In the genomic region with DNA sequence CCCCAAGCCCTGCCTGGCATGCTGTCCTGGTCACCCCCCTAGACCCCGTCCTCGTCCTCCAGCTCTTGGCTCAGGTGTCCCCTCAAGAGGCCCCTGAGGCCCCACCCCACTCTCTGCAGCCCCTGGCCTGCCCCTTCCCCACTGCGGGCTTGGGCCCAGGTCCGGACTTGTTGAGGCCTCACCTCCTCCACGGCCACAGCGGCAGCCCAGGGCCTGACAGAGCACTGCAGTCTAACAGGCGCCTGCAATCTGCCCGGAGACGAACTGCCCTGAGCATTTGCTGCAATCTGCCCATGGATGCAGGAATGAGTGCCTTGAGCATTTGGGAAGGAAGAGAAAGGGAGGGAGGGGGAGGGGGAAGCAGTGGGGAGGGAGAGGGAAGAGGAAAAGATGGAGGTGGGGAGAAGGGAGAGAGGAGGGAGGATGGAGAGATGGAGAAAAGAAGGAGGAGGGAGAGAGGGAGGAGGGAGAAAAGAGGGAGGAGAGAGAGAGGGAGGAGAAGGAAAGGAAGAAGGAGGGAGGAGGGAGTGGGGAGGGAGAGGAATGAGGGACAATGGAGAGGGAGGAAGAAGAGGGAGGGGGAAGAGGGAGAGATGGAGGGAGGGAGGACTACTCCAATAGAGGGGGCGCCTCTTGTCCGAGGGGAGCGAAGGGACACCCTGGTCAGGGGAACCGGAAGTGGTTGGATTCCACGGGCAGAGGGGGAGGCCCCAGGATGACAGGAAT, we compare ENCODE assay signal across 22 cellular contexts.
DNase-seq lines count a peak whose midpoint lies in the region; ATAC-seq and TF ChIP-seq lines count a peak whose summit lies in the region.
"Had no signal": no experiment of that assay in that cellular context is flagged by ENCODE, and none has a peak within 500 bp of the region (broad histone marks: within the 10 kb centered on the region; RNA-seq: fewer than 3 reads in every experiment).

No MANE protein-coding gene starts in this region.

- H3K4me3 ChIP-seq in HEK293 (ENCODE audit: low read depth, low read length) (no peak overlapping the region), neural progenitor cell (no peak overlapping the region), body of pancreas (no peak overlapping the region)
- H3K4me3 ChIP-seq: A549, BLaER1, HAP-1 had no signal

- intact Hi-C loops in body of pancreas (cut with DNase I), result no loop called here

- H3K27ac ChIP-seq in HEK293 (ENCODE audit: extremely low read depth, low read depth, low read length) (no peak overlapping the region), neural progenitor cell (no peak overlapping the region), body of pancreas (no peak overlapping the region)
- H3K27ac ChIP-seq: A549, BLaER1 had no signal

- H3K9me3 ChIP-seq in HEK293 (ENCODE audit: control insufficient read depth, insufficient read depth, low read depth, low read length), result no peaks in the 10 kb centered on the region
- no peaks in the 10 kb centered on the region for H3K9me3 ChIP-seq in neural progenitor cell (ENCODE audit: low read depth)
- H3K9me3 ChIP-seq in body of pancreas, result no peaks in the 10 kb centered on the region
- H3K9me3 ChIP-seq: A549, BLaER1, HAP-1, SK-N-SH had no signal

- H2AFZ ChIP-seq in neural progenitor cell (replicated peaks), result peak overlapping the region; percentile 80

- H3K36me3 ChIP-seq in HEK293 (ENCODE audit: control insufficient read depth in 2 of 2, insufficient read depth in 1 of 2, low read length in 2 of 2) (no peaks in the 10 kb centered on the region), neural progenitor cell (no peaks in the 10 kb centered on the region), body of pancreas (replicated peaks in 1 of 2; ENCODE audit: insufficient read depth in 1 of 2, low read depth in 2 of 2) (no peaks in the 10 kb centered on the region)
- H3K36me3 ChIP-seq: BLaER1, HAP-1 had no signal

- H3K4me2 ChIP-seq in neural progenitor cell, result no peak overlapping the region
- H3K4me2 ChIP-seq: A549, BLaER1, SK-N-SH had no signal

- CTCF ChIA-PET in HEK293 (lab: Yijun Ruan, JAX), result no interaction called here

- H3F3A ChIP-seq in neural progenitor cell (ENCODE audit: low read depth), result peaks cover 13% of the 10 kb centered on the region

- H3K9me3 Mint-ChIP-seq in glutamatergic neuron (ENCODE audit: unreplicated experiment) (no peaks in the 10 kb centered on the region), neural progenitor cell (no peaks in the 10 kb centered on the region)
- H3K9me3 Mint-ChIP-seq: CD4-positive, alpha-beta memory T cell had no signal

- H3K27me3 Mint-ChIP-seq in glutamatergic neuron (ENCODE audit: unreplicated experiment), result peaks cover under 1% of the 10 kb centered on the region
- H3K27me3 Mint-ChIP-seq in neural progenitor cell (ENCODE audit: insufficient read depth, low read depth), result no peaks in the 10 kb centered on the region

- no peak for ATAC-seq in body of pancreas
- ATAC-seq in HG02938 (IDR thresholded peaks at IDR 0.05; ENCODE audit: unreplicated experiment), result no peak
- no peak for ATAC-seq in GM18861 (IDR thresholded peaks at IDR 0.05; ENCODE audit: unreplicated experiment)

- H3K4me1 Mint-ChIP-seq in glutamatergic neuron (ENCODE audit: low read depth, unreplicated experiment), result peaks cover 1% of the 10 kb centered on the region
- H3K4me1 Mint-ChIP-seq in neural progenitor cell, result peaks cover 8% of the 10 kb centered on the region

- no peaks in the 10 kb centered on the region for H4K20me1 ChIP-seq in neural progenitor cell (ENCODE audit: low read depth)
- H4K20me1 ChIP-seq: BLaER1 had no signal

- H3K27ac Mint-ChIP-seq in glutamatergic neuron (ENCODE audit: unreplicated experiment), result no peak overlapping the region
- H3K27ac Mint-ChIP-seq in neural progenitor cell, result no peak overlapping the region
- H3K27ac Mint-ChIP-seq: CD4-positive, alpha-beta memory T cell had no signal

- DNase-seq in ELF-1 (ENCODE audit: low read depth, low spot score) (peak; percentile 59), glutamatergic neuron (peak; percentile 65), neural progenitor cell (ENCODE audit: low spot score) (no peak), body of pancreas (no peak)
- DNase-seq: CD4-positive, alpha-beta memory T cell; DMS53; EL; KBM-7; NCI-H1105 treated with DMSO at 0.1 percent for 48 hours; NCI-H1694; NCI-H2081 treated with DMSO at 0.1 percent for 48 hours; NCI-H510A; NCI-H748 treated with DMSO at 0.1 percent for 48 hours; NK-92 treated with Interleukin-12 subunit alpha and Interleukin-12 subunit beta, amount 100 ng/mL, for 24 hours; SHP77 treated with DMSO at 0.1 percent for 48 hours; SK-N-SH had no signal

- no peak for TF ChIP-seq CTCF in HEK293 (tag by site-specific recombination; IDR thresholded peaks at IDR 0.05)
- TF ChIP-seq CTCF in glutamatergic neuron (IDR thresholded peaks at IDR 0.05; ENCODE audit: partially characterized antibody, unreplicated experiment), result no peak
- no peak for TF ChIP-seq CTCF in neural progenitor cell (IDR thresholded peaks at IDR 0.05)
- no peak for TF ChIP-seq CTCF in body of pancreas (IDR thresholded peaks at IDR 0.05)

- no peak overlapping the region for H3K9ac ChIP-seq in neural progenitor cell
- H3K9ac ChIP-seq: BLaER1, SK-N-SH had no signal

- H3K4me1 ChIP-seq in HEK293 (ENCODE audit: control insufficient read depth, insufficient read depth, low read length) (no peaks in the 10 kb centered on the region), neural progenitor cell (peaks cover 15% of the 10 kb centered on the region), body of pancreas (no peaks in the 10 kb centered on the region)
- H3K4me1 ChIP-seq: A549, HAP-1 had no signal

- H3K27me3 ChIP-seq in neural progenitor cell (no peaks in the 10 kb centered on the region), body of pancreas (no peaks in the 10 kb centered on the region)
- H3K27me3 ChIP-seq: BLaER1 had no signal

- H3K36me3 Mint-ChIP-seq in glutamatergic neuron (ENCODE audit: unreplicated experiment) (no peaks in the 10 kb centered on the region), neural progenitor cell (no peaks in the 10 kb centered on the region)
- H3K36me3 Mint-ChIP-seq: CD4-positive, alpha-beta memory T cell had no signal

- no peaks in the 10 kb centered on the region for H3K79me2 ChIP-seq in neural progenitor cell (ENCODE audit: low read depth)

- TF ChIP-seq POLR2A in body of pancreas (IDR thresholded peaks at IDR 0.05), result no peak

- POLR2A ChIA-PET in HEK293 (lab: Yijun Ruan, JAX), result no interaction called here

- H3K4me3 Mint-ChIP-seq in glutamatergic neuron (ENCODE audit: unreplicated experiment) (no peak overlapping the region), neural progenitor cell (no peak overlapping the region)
- H3K4me3 Mint-ChIP-seq: CD4-positive, alpha-beta memory T cell had no signal

- WGBS in body of pancreas, 2 donors, result 85 to 86% methylated on average over 12 to 14 of the region's 14 CpGs

TF ChIP-seq in HEK293, 187 proteins besides CTCF, POLR2A, EP300 and RAD21:
- peak; percentile 88 for TF ChIP-seq ZNF366 (tag by site-specific recombination; conservative IDR thresholded peaks at IDR 0.05)
- TF ChIP-seq ZNF548 (tag by site-specific recombination; IDR thresholded peaks at IDR 0.05), result no peak
- TF ChIP-seq, protein P1, sequence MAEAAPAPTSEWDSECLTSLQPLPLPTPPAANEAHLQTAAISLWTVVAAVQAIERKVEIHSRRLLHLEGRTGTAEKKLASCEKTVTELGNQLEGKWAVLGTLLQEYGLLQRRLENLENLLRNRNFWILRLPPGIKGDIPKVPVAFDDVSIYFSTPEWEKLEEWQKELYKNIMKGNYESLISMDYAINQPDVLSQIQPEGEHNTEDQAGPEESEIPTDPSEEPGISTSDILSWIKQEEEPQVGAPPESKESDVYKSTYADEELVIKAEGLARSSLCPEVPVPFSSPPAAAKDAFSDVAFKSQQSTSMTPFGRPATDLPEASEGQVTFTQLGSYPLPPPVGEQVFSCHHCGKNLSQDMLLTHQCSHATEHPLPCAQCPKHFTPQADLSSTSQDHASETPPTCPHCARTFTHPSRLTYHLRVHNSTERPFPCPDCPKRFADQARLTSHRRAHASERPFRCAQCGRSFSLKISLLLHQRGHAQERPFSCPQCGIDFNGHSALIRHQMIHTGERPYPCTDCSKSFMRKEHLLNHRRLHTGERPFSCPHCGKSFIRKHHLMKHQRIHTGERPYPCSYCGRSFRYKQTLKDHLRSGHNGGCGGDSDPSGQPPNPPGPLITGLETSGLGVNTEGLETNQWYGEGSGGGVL (tag by site-specific recombination; IDR thresholded peaks at IDR 0.05), result peak; percentile 70
- TF ChIP-seq, protein P2, sequence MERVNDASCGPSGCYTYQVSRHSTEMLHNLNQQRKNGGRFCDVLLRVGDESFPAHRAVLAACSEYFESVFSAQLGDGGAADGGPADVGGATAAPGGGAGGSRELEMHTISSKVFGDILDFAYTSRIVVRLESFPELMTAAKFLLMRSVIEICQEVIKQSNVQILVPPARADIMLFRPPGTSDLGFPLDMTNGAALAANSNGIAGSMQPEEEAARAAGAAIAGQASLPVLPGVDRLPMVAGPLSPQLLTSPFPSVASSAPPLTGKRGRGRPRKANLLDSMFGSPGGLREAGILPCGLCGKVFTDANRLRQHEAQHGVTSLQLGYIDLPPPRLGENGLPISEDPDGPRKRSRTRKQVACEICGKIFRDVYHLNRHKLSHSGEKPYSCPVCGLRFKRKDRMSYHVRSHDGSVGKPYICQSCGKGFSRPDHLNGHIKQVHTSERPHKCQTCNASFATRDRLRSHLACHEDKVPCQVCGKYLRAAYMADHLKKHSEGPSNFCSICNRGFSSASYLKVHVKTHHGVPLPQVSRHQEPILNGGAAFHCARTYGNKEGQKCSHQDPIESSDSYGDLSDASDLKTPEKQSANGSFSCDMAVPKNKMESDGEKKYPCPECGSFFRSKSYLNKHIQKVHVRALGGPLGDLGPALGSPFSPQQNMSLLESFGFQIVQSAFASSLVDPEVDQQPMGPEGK (tag by site-specific recombination; IDR thresholded peaks at IDR 0.05), result 0 out of 2 replicates have a peak, but pooled peaks have one; percentile 14
- peak; percentile 18; the same call in 1 of the 2 replicates for TF ChIP-seq IKZF3 (tag by site-specific recombination; IDR thresholded peaks at IDR 0.05)
- no peak for TF ChIP-seq ZBTB8A (tag by site-specific recombination; IDR thresholded peaks at IDR 0.05)

Comparison
In these comparisons a context has a peak if more than half of its experiments do, and no peak if none do; other contexts are left out.
1. DNase-seq: peak in ELF-1 (single experiment) and glutamatergic neuron (single experiment); none in neural progenitor cell (single experiment) and body of pancreas (0 of 4).